In genomic region chr1:155062702-155063411, GRCh38 we compare ENCODE assay signal across 8 cellular contexts. TPM values are rescaled to one million over a fixed set of nuclear protein-coding genes. Genes with fewer than 3 reads are reported as not detected.
DNase-seq lines count a peak whose midpoint lies in the region; ATAC-seq and TF ChIP-seq lines count a peak whose summit lies in the region.

No MANE protein-coding gene starts in this region.

- DNase-seq in NCI-H128 (lab: John Stamatoyannopoulos, UW; ENCODE audit: unreplicated experiment) (peak; percentile 58), putamen (ENCODE audit: low spot score) (no peak), pons (ENCODE audit: low spot score) (no peak)
- DNase-seq in activated CD4-positive, alpha-beta T cell treated with anti-CD3 and anti-CD28 coated beads, Interleukin-2, amount 50 U/mL, for 4 hours = peak; percentile 71 to 80
- DNase-seq in naive thymus-derived CD4-positive, alpha-beta T cell = peak in 8 of 9 donors; percentile 58 to 80 (median 65)

- H3K27me3 ChIP-seq in endocrine pancreas (ENCODE audit: control insufficient read depth, insufficient read depth, low read length) (no peaks in the 10 kb centered on the region), stomach smooth muscle (ENCODE audit: control insufficient read depth in 1 of 2, insufficient read depth in 2 of 2, low read length in 2 of 2) (peaks cover 0 to 5% of the 10 kb centered on the region in 2 donors)
- no peaks in the 10 kb centered on the region for H3K27me3 ChIP-seq in naive thymus-derived CD4-positive, alpha-beta T cell (ENCODE audit: control insufficient read depth in 2 of 2, insufficient read depth in 2 of 2, low read length in 2 of 2)

- intact Hi-C loops in naive thymus-derived CD4-positive, alpha-beta T cell (cut with micrococcal nuclease) = loop anchor here (1.0 to 10.0 kb wide), 14 partner anchors 8 to 738 kb away; partner anchors contain the start of genes ZBTB7B (in 2 of the 2), ADAR (in 1 of the 2), AQP10 (in 1 of the 2) and ATP8B2 (in 1 of the 2)

- peak overlapping the region in 8 of 9 donors; percentile 17 to 86 (median 76) for H3K27ac Mint-ChIP-seq in naive thymus-derived CD4-positive, alpha-beta T cell

- peak overlapping the region; percentile 30 for H3K9ac ChIP-seq in endocrine pancreas (ENCODE audit: control insufficient read depth, insufficient read depth, low read length)
- peak overlapping the region in 1 of 2 donors; percentile 29 for H3K9ac ChIP-seq in stomach smooth muscle (ENCODE audit: low read length in 2 of 2)

- no peak overlapping the region for H3K27ac ChIP-seq in naive thymus-derived CD4-positive, alpha-beta T cell (ENCODE audit: low read depth, low read length)
- H3K27ac ChIP-seq in stomach smooth muscle (ENCODE audit: low read length) = peak overlapping the region; percentile 41

- H3K36me3 ChIP-seq in endocrine pancreas (ENCODE audit: control insufficient read depth, insufficient read depth, low read length) = no peaks in the 10 kb centered on the region
- H3K36me3 ChIP-seq in naive thymus-derived CD4-positive, alpha-beta T cell (ENCODE audit: control insufficient read depth in 2 of 3, insufficient read depth in 3 of 3, low read length in 3 of 3) = peaks cover 0 to 14% (median 0%) of the 10 kb centered on the region in 3 experiments
- peaks cover 10 to 13% of the 10 kb centered on the region in 2 donors for H3K36me3 ChIP-seq in stomach smooth muscle (ENCODE audit: control insufficient read depth in 2 of 2, insufficient read depth in 2 of 2, low read length in 2 of 2)

- peak; percentile 99 for TF ChIP-seq CTCF in GM12874 (IDR thresholded peaks at IDR 0.05; ENCODE audit: insufficient read depth, low read depth, low read length)

- POLR2A ChIA-PET in naive thymus-derived CD4-positive, alpha-beta T cell (lab: Charles Lee) = interaction anchor here (0.7 to 7.8 kb wide), 11 partner anchors 8 to 127 kb away, joined by 3 to 51 read pairs (median 4); partner anchors contain the start of genes ADAM15, EFNA3 and PMVK

- H3K9me3 ChIP-seq in endocrine pancreas (ENCODE audit: control insufficient read depth, low read length) (no peaks in the 10 kb centered on the region), stomach smooth muscle (ENCODE audit: control insufficient read depth in 2 of 2, low read length in 2 of 2) (no peaks in the 10 kb centered on the region)
- H3K9me3 ChIP-seq in naive thymus-derived CD4-positive, alpha-beta T cell (ENCODE audit: control insufficient read depth in 2 of 3, low read length in 3 of 3) = no peaks in the 10 kb centered on the region

- H3K27me3 Mint-ChIP-seq in naive thymus-derived CD4-positive, alpha-beta T cell = no peaks in the 10 kb centered on the region

- CTCF ChIA-PET in naive thymus-derived CD4-positive, alpha-beta T cell (lab: Charles Lee) = interaction anchor here (0.6 to 13.9 kb wide), 12 partner anchors 9 to 164 kb away, joined by 3 to 138 read pairs (median 6); partner anchors contain the start of genes ADAM15, EFNA3, KRTCAP2 and PYGO2

- H3K4me1 Mint-ChIP-seq in naive thymus-derived CD4-positive, alpha-beta T cell = peaks cover 21 to 42% (median 39%) of the 10 kb centered on the region in 7 donors

- H3K36me3 Mint-ChIP-seq in naive thymus-derived CD4-positive, alpha-beta T cell = peaks cover 0 to 8% (median 0%) of the 10 kb centered on the region in 5 donors

- H3K4me1 ChIP-seq in endocrine pancreas (ENCODE audit: control insufficient read depth, insufficient read depth, low read length) (no peaks in the 10 kb centered on the region), stomach smooth muscle (ENCODE audit: control insufficient read depth, insufficient read depth, low read length) (peaks cover 29% of the 10 kb centered on the region)
- peaks cover 20 to 21% of the 10 kb centered on the region in 2 donors for H3K4me1 ChIP-seq in naive thymus-derived CD4-positive, alpha-beta T cell (ENCODE audit: control insufficient read depth in 2 of 2, insufficient read depth in 2 of 2, low read length in 2 of 2)

- no peaks in the 10 kb centered on the region for H3K9me3 Mint-ChIP-seq in naive thymus-derived CD4-positive, alpha-beta T cell

- peak; percentile 38 for ATAC-seq in naive thymus-derived CD4-positive, alpha-beta T cell

- H3K4me3 ChIP-seq in endocrine pancreas (ENCODE audit: control insufficient read depth, insufficient read depth, low read length) (no peak overlapping the region), stomach smooth muscle (ENCODE audit: low read length in 2 of 2) (peak overlapping the region; percentile 74 to 84)
- H3K4me3 ChIP-seq in naive thymus-derived CD4-positive, alpha-beta T cell (ENCODE audit: low read length) = peak overlapping the region; percentile 76

- peak overlapping the region; percentile 84 to 98 (median 94) for H3K4me3 Mint-ChIP-seq in naive thymus-derived CD4-positive, alpha-beta T cell

RNA-seq across cellular contexts. Expression of gene EFNA4, which starts 0.7 kb away (rescaled TPM):
- total RNA-seq in naive thymus-derived CD4-positive, alpha-beta T cell = 1 to 10 TPM; 3.9 to 9.4 (median 7.7) TPM
- polyA plus RNA-seq in naive thymus-derived CD4-positive, alpha-beta T cell = 1 to 10 TPM; 2.1 to 3.9 TPM

RNA-seq across cellular contexts. Expression of gene ADAM15, which starts 11.7 kb away (rescaled TPM):
- 10 to 100 TPM; 16.9 to 53.7 (median 28.8) TPM for total RNA-seq in naive thymus-derived CD4-positive, alpha-beta T cell
- polyA plus RNA-seq in naive thymus-derived CD4-positive, alpha-beta T cell = 1 to 10 TPM; 5.8 to 8.5 TPM

RNA-seq across cellular contexts. Expression of gene EFNA3, which starts 15.8 kb away (rescaled TPM):
- total RNA-seq in naive thymus-derived CD4-positive, alpha-beta T cell = 1 to 10 TPM in 4 of 5 experiments, under 1 TPM in 1; 0.42 to 4.0 (median 2.7) TPM
- under 1 TPM; 0.51 to 0.72 TPM for polyA plus RNA-seq in naive thymus-derived CD4-positive, alpha-beta T cell

RNA-seq across cellular contexts. Expression of gene DCST1, which starts 29.2 kb away (rescaled TPM):
- total RNA-seq in naive thymus-derived CD4-positive, alpha-beta T cell = under 1 TPM in 3 of 5 experiments, not detected in 2; 0.19 to 0.78 (median 0.42) TPM
- not detected for polyA plus RNA-seq in naive thymus-derived CD4-positive, alpha-beta T cell

RNA-seq across cellular contexts. Expression of gene DCST2, which starts 29.3 kb away (rescaled TPM):
- total RNA-seq in naive thymus-derived CD4-positive, alpha-beta T cell = 1 to 10 TPM in 4 of 5 experiments, under 1 TPM in 1; 0.22 to 3.3 (median 2.4) TPM
- polyA plus RNA-seq in naive thymus-derived CD4-positive, alpha-beta T cell = not detected

Comparison
In these comparisons a context has a peak if more than half of its experiments do, and no peak if none do; other contexts are left out.
1. DNase-seq: peak in NCI-H128 (single experiment), activated CD4-positive, alpha-beta T cell treated with anti-CD3 and anti-CD28 coated beads, Interleukin-2, amount 50 U/mL, for 4 hours (2 of 2) and naive thymus-derived CD4-positive, alpha-beta T cell (8 of 9); none in putamen (single experiment) and pons (single experiment).